In genomic region chr22:17964647-17965046, GRCh38 we compare ENCODE assay signal across 12 cellular contexts. TPM values are rescaled to one million over a fixed set of nuclear protein-coding genes. Genes with fewer than 3 reads are reported as not detected.
DNase-seq lines count a peak whose midpoint lies in the region; ATAC-seq and TF ChIP-seq lines count a peak whose summit lies in the region.
"Had no signal": no experiment of that assay in that cellular context is flagged by ENCODE, and none has a peak within 500 bp of the region (broad histone marks: within the 10 kb centered on the region; RNA-seq: fewer than 3 reads in every experiment).

No MANE protein-coding gene starts in this region.

- intact Hi-C loops in cardiac septum (cut with DNase I), result no loop called here
- intact Hi-C loops in thyroid gland (cut with DNase I), result no loop called here

- peak; percentile 80 for ATAC-seq in HG02884 (IDR thresholded peaks at IDR 0.05; ENCODE audit: unreplicated experiment)
- ATAC-seq in left lobe of liver, result no peak
- ATAC-seq: effector memory CD8-positive, alpha-beta T cell had no signal

- TF ChIP-seq CTCF in right atrium auricular region (IDR thresholded peaks at IDR 0.05) (no peak), RWPE1 (conservative IDR thresholded peaks at IDR 0.05; ENCODE audit: low read depth) (no peak), thyroid gland (IDR thresholded peaks at IDR 0.05) (no peak)

- peak overlapping the region; percentile 14 to 60 for H3K27ac ChIP-seq in right atrium auricular region
- peak overlapping the region; percentile 23; the same call in 1 of the 2 replicates for H3K27ac ChIP-seq in RWPE1
- H3K27ac ChIP-seq in thyroid gland, result peak overlapping the region; percentile 76 to 92 (median 85)

- H3K27me3 ChIP-seq in right atrium auricular region, result no peaks in the 10 kb centered on the region
- no peaks in the 10 kb centered on the region for H3K27me3 ChIP-seq in thyroid gland

- DNase-seq in right atrium auricular region (ENCODE audit: low spot score) (no peak), cardiac septum (ENCODE audit: low spot score) (no peak), RWPE1 (ENCODE audit: low spot score) (no peak), thyroid gland (peak; percentile 73 to 77), foreskin melanocyte (no peak), left lobe of liver (ENCODE audit: low spot score) (no peak), NCI-H1694 treated with DMSO at 0.1 percent for 48 hours (lab: John Stamatoyannopoulos, UW) (no peak)
- DNase-seq: activated naive CD4-positive, alpha-beta T cell treated with Interleukin-2 at 50 U/mL for 16 hours; effector memory CD8-positive, alpha-beta T cell; NCI-H1105 treated with DMSO at 0.1 percent for 48 hours had no signal

- no peaks in the 10 kb centered on the region for H3K9me3 ChIP-seq in right atrium auricular region
- H3K9me3 ChIP-seq in thyroid gland, result no peaks in the 10 kb centered on the region

- POLR2A ChIA-PET in RWPE1 (lab: Yijun Ruan, JAX; ENCODE audit: low non-redundant PET), result no interaction called here

- no peak overlapping the region for H3K4me3 ChIP-seq in right atrium auricular region
- no peak overlapping the region for H3K4me3 ChIP-seq in thyroid gland (replicated peaks in 1 of 3)
- H3K4me3 ChIP-seq: lung had no signal

- 18 to 40% methylated on average over 10 of the region's 10 CpGs for WGBS in thyroid gland, 2 donors

- peak in 1 of 2 donors; percentile 48 for TF ChIP-seq POLR2A in thyroid gland (IDR thresholded peaks at IDR 0.05)

- H3K36me3 ChIP-seq in right atrium auricular region (no peaks in the 10 kb centered on the region), thyroid gland (no peaks in the 10 kb centered on the region)

- CTCF ChIA-PET in RWPE1 (lab: Yijun Ruan, JAX), result no interaction called here

- peaks cover 0 to 45% of the 10 kb centered on the region in 2 donors for H3K4me1 ChIP-seq in right atrium auricular region
- peaks cover 64 to 85% of the 10 kb centered on the region in 2 donors for H3K4me1 ChIP-seq in thyroid gland

RNA-seq across cellular contexts. Expression of gene MICAL3, which starts 59.7 kb away (rescaled TPM):
- 10 to 100 TPM; 42.5 to 45.1 TPM for total RNA-seq in right atrium auricular region
- total RNA-seq in cardiac septum, result 126 TPM
- 10 to 100 TPM; 31.8 to 53.8 (median 43.6) TPM for total RNA-seq in thyroid gland
- 75.3 TPM for total RNA-seq in left lobe of liver

Comparison
In these comparisons a context has a peak if more than half of its experiments do, and no peak if none do; other contexts are left out.
1. DNase-seq: peak in thyroid gland (2 of 2); none in right atrium auricular region (single experiment), cardiac septum (single experiment), RWPE1 (single experiment), foreskin melanocyte (single experiment), left lobe of liver (single experiment) and NCI-H1694 treated with DMSO at 0.1 percent for 48 hours (single experiment).
2. H3K27ac ChIP-seq: peak in every context shown above with its lines; median percentile 85 in thyroid gland; 37 in right atrium auricular region; 23 in RWPE1.